12 cellular contexts compared by ENCODE assay signal in genomic region chr13:33721719-33722118, GRCh38.
DNase-seq lines count a peak whose midpoint lies in the region; ATAC-seq and TF ChIP-seq lines count a peak whose summit lies in the region.
"Had no signal": no experiment of that assay in that cellular context is flagged by ENCODE, and none has a peak within 500 bp of the region (broad histone marks: within the 10 kb centered on the region; RNA-seq: fewer than 3 reads in every experiment).

No MANE protein-coding gene starts in this region.

- no peak overlapping the region for H3K27ac ChIP-seq in CD4-positive, CD25-positive, alpha-beta regulatory T cell (ENCODE audit: insufficient read depth, low read length, poor library complexity, severe bottlenecking)
- H3K27ac ChIP-seq in SK-N-MC (peak overlapping the region; percentile 85), fibroblast of lung (ENCODE audit: insufficient read depth, low read length) (no peak overlapping the region)
- H3K27ac ChIP-seq: ovary had no signal

- H2AFZ ChIP-seq in fibroblast of lung (ENCODE audit: low read length) = peak overlapping the region; percentile 50

- H3K27me3 Mint-ChIP-seq in CD4-positive, CD25-positive, alpha-beta regulatory T cell = no peaks in the 10 kb centered on the region
- H3K27me3 Mint-ChIP-seq in osteocyte (ENCODE audit: unreplicated experiment) = no peaks in the 10 kb centered on the region
- H3K27me3 Mint-ChIP-seq: activated naive CD4-positive, alpha-beta T cell treated with anti-CD3 and anti-CD28 coated beads, Interleukin-2, amount 10 ng/mL, durations not matched to agents 7 days and 5 days; CD4-positive, alpha-beta T cell had no signal

- intact Hi-C loops in lower leg skin (cut with DNase I; ENCODE audit: low total_unique reads) = loop anchor here (5.0 to 10.0 kb wide), 2 partner anchors 499 to 1433 kb away; no protein-coding TSS in a partner anchor

- H3K36me3 ChIP-seq in CD4-positive, CD25-positive, alpha-beta regulatory T cell (ENCODE audit: control insufficient read depth, insufficient read depth, low read length) = no peaks in the 10 kb centered on the region
- H3K36me3 ChIP-seq in SK-N-MC (ENCODE audit: insufficient read depth, low read length) = no peaks in the 10 kb centered on the region
- H3K36me3 ChIP-seq in fibroblast of lung (ENCODE audit: control insufficient read depth, insufficient read depth, low read length) = no peaks in the 10 kb centered on the region
- H3K36me3 ChIP-seq: ovary had no signal

- H3K9ac ChIP-seq in SK-N-MC (ENCODE audit: insufficient read length) (peak overlapping the region; percentile 52), fibroblast of lung (ENCODE audit: insufficient read depth, low read length) (no peak overlapping the region)

- H3K4me1 Mint-ChIP-seq in CD4-positive, CD25-positive, alpha-beta regulatory T cell = peaks cover 15 to 26% (median 21%) of the 10 kb centered on the region in 4 donors
- peaks cover 28% of the 10 kb centered on the region for H3K4me1 Mint-ChIP-seq in osteocyte (ENCODE audit: unreplicated experiment)

- peaks cover 0 to 3% (median 0%) of the 10 kb centered on the region in 7 donors for H3K9me3 Mint-ChIP-seq in CD4-positive, CD25-positive, alpha-beta regulatory T cell
- peaks cover 8% of the 10 kb centered on the region for H3K9me3 Mint-ChIP-seq in osteocyte (ENCODE audit: unreplicated experiment)
- H3K9me3 Mint-ChIP-seq: activated naive CD4-positive, alpha-beta T cell treated with anti-CD3 and anti-CD28 coated beads, Interleukin-2, amount 10 ng/mL, durations not matched to agents 7 days and 5 days; CD4-positive, alpha-beta T cell had no signal

- no peaks in the 10 kb centered on the region for H3K9me3 ChIP-seq in CD4-positive, CD25-positive, alpha-beta regulatory T cell (ENCODE audit: control insufficient read depth in 2 of 2, low read length in 2 of 2)
- H3K9me3 ChIP-seq in SK-N-MC (ENCODE audit: low read depth, low read length) = no peaks in the 10 kb centered on the region
- no peaks in the 10 kb centered on the region for H3K9me3 ChIP-seq in fibroblast of lung (ENCODE audit: control insufficient read depth, insufficient read depth, low read depth, low read length)
- H3K9me3 ChIP-seq: ovary had no signal

- ATAC-seq in CD4-positive, CD25-positive, alpha-beta regulatory T cell (ENCODE audit: low read depth in 2 of 2) = no peak
- ATAC-seq in HG02870 (IDR thresholded peaks at IDR 0.05; ENCODE audit: unreplicated experiment) = no peak
- ATAC-seq in HG03045 (IDR thresholded peaks at IDR 0.05; ENCODE audit: unreplicated experiment) = no peak

- TF ChIP-seq CTCF in fibroblast of lung (conservative IDR thresholded peaks at IDR 0.05 in 1 of 2, IDR thresholded peaks at IDR 0.05 in 1 of 2; ENCODE audit: low read depth in 1 of 2, low read length in 2 of 2) = no peak
- TF ChIP-seq CTCF in osteocyte (IDR thresholded peaks at IDR 0.05) = no peak
- no peak for TF ChIP-seq CTCF in lower leg skin (IDR thresholded peaks at IDR 0.05)

- peak overlapping the region in 2 of 3 donors; percentile 80 to 92 for H3K27ac Mint-ChIP-seq in CD4-positive, CD25-positive, alpha-beta regulatory T cell
- H3K27ac Mint-ChIP-seq in osteocyte (ENCODE audit: unreplicated experiment) = peak overlapping the region; percentile 83
- H3K27ac Mint-ChIP-seq: activated naive CD4-positive, alpha-beta T cell treated with anti-CD3 and anti-CD28 coated beads, Interleukin-2, amount 10 ng/mL, durations not matched to agents 7 days and 5 days; CD4-positive, alpha-beta T cell had no signal

- no peaks in the 10 kb centered on the region for H3K36me3 Mint-ChIP-seq in CD4-positive, CD25-positive, alpha-beta regulatory T cell
- no peaks in the 10 kb centered on the region for H3K36me3 Mint-ChIP-seq in osteocyte (ENCODE audit: unreplicated experiment)
- H3K36me3 Mint-ChIP-seq: activated naive CD4-positive, alpha-beta T cell treated with anti-CD3 and anti-CD28 coated beads, Interleukin-2, amount 10 ng/mL, durations not matched to agents 7 days and 5 days had no signal

- H3K27me3 ChIP-seq in CD4-positive, CD25-positive, alpha-beta regulatory T cell (ENCODE audit: control insufficient read depth, insufficient read depth, low read length) = no peaks in the 10 kb centered on the region
- no peaks in the 10 kb centered on the region for H3K27me3 ChIP-seq in fibroblast of lung (ENCODE audit: control insufficient read depth, insufficient read depth, low read length)
- H3K27me3 ChIP-seq: ovary had no signal

- DNase-seq in CD4-positive, CD25-positive, alpha-beta regulatory T cell = no peak
- no peak for DNase-seq in SK-N-MC (ENCODE audit: low read depth, low spot score)
- peak; percentile 30 to 75 for DNase-seq in fibroblast of lung (ENCODE audit: low read depth in 2 of 2)
- DNase-seq in osteocyte (ENCODE audit: extremely low spot score, unreplicated experiment) = no peak
- no peak for DNase-seq in lower leg skin (ENCODE audit: low spot score in 2 of 2)
- no peak for DNase-seq in NCI-H187 treated with DMSO at 0.1 percent for 48 hours (lab: John Stamatoyannopoulos, UW)
- DNase-seq: activated naive CD4-positive, alpha-beta T cell treated with anti-CD3 and anti-CD28 coated beads, Interleukin-2, amount 10 ng/mL, durations not matched to agents 7 days and 5 days; CD4-positive, alpha-beta T cell; NCI-H226; ovary had no signal

- H3K4me1 ChIP-seq in CD4-positive, CD25-positive, alpha-beta regulatory T cell (ENCODE audit: control insufficient read depth, insufficient read depth, low read length, poor library complexity, severe bottlenecking) = peaks cover 11% of the 10 kb centered on the region
- no peaks in the 10 kb centered on the region for H3K4me1 ChIP-seq in fibroblast of lung (ENCODE audit: control insufficient read depth, extremely low read depth, insufficient read depth, low read length)

- WGBS in lower leg skin, 2 donors = 28 to 60% methylated on average over 1 of the region's 1 CpG

- H3K4me3 Mint-ChIP-seq in CD4-positive, CD25-positive, alpha-beta regulatory T cell = peak overlapping the region in 1 of 4 donors; percentile 70
- no peak overlapping the region for H3K4me3 Mint-ChIP-seq in osteocyte (ENCODE audit: unreplicated experiment)
- H3K4me3 Mint-ChIP-seq: activated naive CD4-positive, alpha-beta T cell treated with anti-CD3 and anti-CD28 coated beads, Interleukin-2, amount 10 ng/mL, durations not matched to agents 7 days and 5 days; CD4-positive, alpha-beta T cell had no signal

- no peak overlapping the region for H3K4me3 ChIP-seq in CD4-positive, CD25-positive, alpha-beta regulatory T cell (ENCODE audit: low read depth, low read length)
- no peak overlapping the region for H3K4me3 ChIP-seq in SK-N-MC
- no peak overlapping the region for H3K4me3 ChIP-seq in fibroblast of lung (replicated peaks in 1 of 4; ENCODE audit: control extremely low read depth in 1 of 4, insufficient read depth in 1 of 4, low read depth in 3 of 4, low read length in 4 of 4)
- no peak overlapping the region for H3K4me3 ChIP-seq in lower leg skin (ENCODE audit: low read depth, poor library complexity, severe bottlenecking)
- H3K4me3 ChIP-seq: ovary had no signal

- no peaks in the 10 kb centered on the region for H4K20me1 ChIP-seq in fibroblast of lung (ENCODE audit: control insufficient read depth, extremely low read depth, insufficient read depth, low read length)

- peak overlapping the region; percentile 77 for H3K4me2 ChIP-seq in fibroblast of lung (ENCODE audit: extremely low read depth, insufficient read depth, low read length)

- no peak for TF ChIP-seq POLR2A in lower leg skin (IDR thresholded peaks at IDR 0.05)

- H3K79me2 ChIP-seq in fibroblast of lung (ENCODE audit: control insufficient read depth, insufficient read depth, low read length) = no peaks in the 10 kb centered on the region

Comparison
In these comparisons a context has a peak if more than half of its experiments do, and no peak if none do; other contexts are left out.
1. DNase-seq: peak in fibroblast of lung (2 of 2); none in CD4-positive, CD25-positive, alpha-beta regulatory T cell (0 of 3), SK-N-MC (single experiment), osteocyte (single experiment), lower leg skin (0 of 2) and NCI-H187 treated with DMSO at 0.1 percent for 48 hours (single experiment).